In the genomic region with DNA sequence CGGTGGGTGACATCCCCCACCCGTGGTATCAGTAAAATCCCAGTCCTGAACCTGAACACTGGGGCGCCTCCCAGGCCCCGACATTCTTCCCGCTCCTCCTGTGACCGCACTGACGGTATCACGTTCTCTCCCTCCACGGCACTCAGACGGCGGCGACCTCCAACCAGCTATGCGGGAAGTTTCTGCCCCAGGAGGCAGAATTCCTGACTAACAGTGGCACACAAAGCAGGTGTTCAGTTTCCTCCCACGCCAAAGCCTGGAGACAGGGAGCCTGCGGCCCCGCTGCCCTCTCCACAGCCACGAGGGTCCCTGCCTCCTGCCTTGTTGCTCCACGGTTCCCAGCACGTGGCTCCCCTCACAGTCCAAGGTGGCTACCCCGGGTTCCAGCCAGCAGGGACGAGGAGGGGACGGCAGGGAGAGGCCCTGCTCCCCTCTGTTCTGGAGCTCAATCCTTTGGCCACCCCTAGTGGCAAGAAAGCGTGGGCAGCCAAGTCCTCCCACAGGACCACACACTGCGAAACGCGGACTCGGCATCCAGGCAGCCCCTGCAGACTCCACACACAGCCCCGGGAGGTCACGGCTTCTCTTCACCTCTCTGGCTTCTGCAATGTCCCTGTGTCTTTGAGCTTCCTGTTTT, we compare ENCODE assay signal across 2 cellular contexts.
TF ChIP-seq lines count a peak whose summit lies in the region.

No MANE protein-coding gene starts in this region.

TF ChIP-seq in SK-N-SH, 30 proteins besides CTCF, POLR2A, EP300 and RAD21 (continued from another document):
- TF ChIP-seq, protein P1, sequence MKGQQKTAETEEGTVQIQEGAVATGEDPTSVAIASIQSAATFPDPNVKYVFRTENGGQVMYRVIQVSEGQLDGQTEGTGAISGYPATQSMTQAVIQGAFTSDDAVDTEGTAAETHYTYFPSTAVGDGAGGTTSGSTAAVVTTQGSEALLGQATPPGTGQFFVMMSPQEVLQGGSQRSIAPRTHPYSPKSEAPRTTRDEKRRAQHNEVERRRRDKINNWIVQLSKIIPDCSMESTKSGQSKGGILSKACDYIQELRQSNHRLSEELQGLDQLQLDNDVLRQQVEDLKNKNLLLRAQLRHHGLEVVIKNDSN (IDR thresholded peaks at IDR 0.05; ENCODE audit: borderline replicate concordance, low read depth), result no peak
TF ChIP-seq in SK-N-SH: peak in this region for 1.

TF ChIP-seq in SK-N-SH treated with all-trans-retinoic acid at 6 μM for 48 hours, 23 proteins besides CTCF, POLR2A, EP300 and RAD21 (continued from another document):
- TF ChIP-seq, protein P2, sequence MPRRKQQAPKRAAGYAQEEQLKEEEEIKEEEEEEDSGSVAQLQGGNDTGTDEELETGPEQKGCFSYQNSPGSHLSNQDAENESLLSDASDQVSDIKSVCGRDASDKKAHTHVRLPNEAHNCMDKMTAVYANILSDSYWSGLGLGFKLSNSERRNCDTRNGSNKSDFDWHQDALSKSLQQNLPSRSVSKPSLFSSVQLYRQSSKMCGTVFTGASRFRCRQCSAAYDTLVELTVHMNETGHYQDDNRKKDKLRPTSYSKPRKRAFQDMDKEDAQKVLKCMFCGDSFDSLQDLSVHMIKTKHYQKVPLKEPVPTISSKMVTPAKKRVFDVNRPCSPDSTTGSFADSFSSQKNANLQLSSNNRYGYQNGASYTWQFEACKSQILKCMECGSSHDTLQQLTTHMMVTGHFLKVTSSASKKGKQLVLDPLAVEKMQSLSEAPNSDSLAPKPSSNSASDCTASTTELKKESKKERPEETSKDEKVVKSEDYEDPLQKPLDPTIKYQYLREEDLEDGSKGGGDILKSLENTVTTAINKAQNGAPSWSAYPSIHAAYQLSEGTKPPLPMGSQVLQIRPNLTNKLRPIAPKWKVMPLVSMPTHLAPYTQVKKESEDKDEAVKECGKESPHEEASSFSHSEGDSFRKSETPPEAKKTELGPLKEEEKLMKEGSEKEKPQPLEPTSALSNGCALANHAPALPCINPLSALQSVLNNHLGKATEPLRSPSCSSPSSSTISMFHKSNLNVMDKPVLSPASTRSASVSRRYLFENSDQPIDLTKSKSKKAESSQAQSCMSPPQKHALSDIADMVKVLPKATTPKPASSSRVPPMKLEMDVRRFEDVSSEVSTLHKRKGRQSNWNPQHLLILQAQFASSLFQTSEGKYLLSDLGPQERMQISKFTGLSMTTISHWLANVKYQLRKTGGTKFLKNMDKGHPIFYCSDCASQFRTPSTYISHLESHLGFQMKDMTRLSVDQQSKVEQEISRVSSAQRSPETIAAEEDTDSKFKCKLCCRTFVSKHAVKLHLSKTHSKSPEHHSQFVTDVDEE (CRISPR knock-in tag; IDR thresholded peaks at IDR 0.05), result no peak
- no peak for TF ChIP-seq ESRRG (CRISPR knock-in tag; IDR thresholded peaks at IDR 0.05)
- no peak for TF ChIP-seq PPARA (CRISPR knock-in tag; IDR thresholded peaks at IDR 0.05; ENCODE audit: borderline replicate concordance)
- no peak for TF ChIP-seq ZFP30 (CRISPR knock-in tag; IDR thresholded peaks at IDR 0.05)
- TF ChIP-seq, protein P3, sequence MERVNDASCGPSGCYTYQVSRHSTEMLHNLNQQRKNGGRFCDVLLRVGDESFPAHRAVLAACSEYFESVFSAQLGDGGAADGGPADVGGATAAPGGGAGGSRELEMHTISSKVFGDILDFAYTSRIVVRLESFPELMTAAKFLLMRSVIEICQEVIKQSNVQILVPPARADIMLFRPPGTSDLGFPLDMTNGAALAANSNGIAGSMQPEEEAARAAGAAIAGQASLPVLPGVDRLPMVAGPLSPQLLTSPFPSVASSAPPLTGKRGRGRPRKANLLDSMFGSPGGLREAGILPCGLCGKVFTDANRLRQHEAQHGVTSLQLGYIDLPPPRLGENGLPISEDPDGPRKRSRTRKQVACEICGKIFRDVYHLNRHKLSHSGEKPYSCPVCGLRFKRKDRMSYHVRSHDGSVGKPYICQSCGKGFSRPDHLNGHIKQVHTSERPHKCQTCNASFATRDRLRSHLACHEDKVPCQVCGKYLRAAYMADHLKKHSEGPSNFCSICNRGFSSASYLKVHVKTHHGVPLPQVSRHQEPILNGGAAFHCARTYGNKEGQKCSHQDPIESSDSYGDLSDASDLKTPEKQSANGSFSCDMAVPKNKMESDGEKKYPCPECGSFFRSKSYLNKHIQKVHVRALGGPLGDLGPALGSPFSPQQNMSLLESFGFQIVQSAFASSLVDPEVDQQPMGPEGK (CRISPR knock-in tag; IDR thresholded peaks at IDR 0.05; ENCODE audit: borderline replicate concordance), result no peak
- TF ChIP-seq CSDC2 (CRISPR knock-in tag; IDR thresholded peaks at IDR 0.05), result no peak
- no peak for TF ChIP-seq ZC3H10 (CRISPR knock-in tag; IDR thresholded peaks at IDR 0.05)
- no peak for TF ChIP-seq ISL1 (CRISPR knock-in tag; IDR thresholded peaks at IDR 0.05)
- no peak for TF ChIP-seq OSR1 (CRISPR knock-in tag; IDR thresholded peaks at IDR 0.05)
- TF ChIP-seq, protein P4, sequence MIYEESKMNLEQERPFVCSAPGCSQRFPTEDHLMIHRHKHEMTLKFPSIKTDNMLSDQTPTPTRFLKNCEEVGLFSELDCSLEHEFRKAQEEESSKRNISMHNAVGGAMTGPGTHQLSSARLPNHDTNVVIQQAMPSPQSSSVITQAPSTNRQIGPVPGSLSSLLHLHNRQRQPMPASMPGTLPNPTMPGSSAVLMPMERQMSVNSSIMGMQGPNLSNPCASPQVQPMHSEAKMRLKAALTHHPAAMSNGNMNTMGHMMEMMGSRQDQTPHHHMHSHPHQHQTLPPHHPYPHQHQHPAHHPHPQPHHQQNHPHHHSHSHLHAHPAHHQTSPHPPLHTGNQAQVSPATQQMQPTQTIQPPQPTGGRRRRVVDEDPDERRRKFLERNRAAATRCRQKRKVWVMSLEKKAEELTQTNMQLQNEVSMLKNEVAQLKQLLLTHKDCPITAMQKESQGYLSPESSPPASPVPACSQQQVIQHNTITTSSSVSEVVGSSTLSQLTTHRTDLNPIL (CRISPR knock-in tag; IDR thresholded peaks at IDR 0.05; ENCODE audit: low read depth), result no peak
- no peak for TF ChIP-seq BACH2 (CRISPR knock-in tag; IDR thresholded peaks at IDR 0.05; ENCODE audit: borderline replicate concordance)
- TF ChIP-seq TCF4 (CRISPR knock-in tag; IDR thresholded peaks at IDR 0.05; ENCODE audit: borderline replicate concordance), result no peak
